In genomic region chr4:121784975-121785374, GRCh38 we compare ENCODE assay signal across 13 cellular contexts. TPM values are rescaled to one million over a fixed set of nuclear protein-coding genes. Genes with fewer than 3 reads are reported as not detected.
A peak's percentile ranks its signal among the peaks of the same experiment; 100 is the strongest.
DNase-seq lines count a peak whose midpoint lies in the region; ATAC-seq and TF ChIP-seq lines count a peak whose summit lies in the region.
"Had no signal": no experiment of that assay in that cellular context is flagged by ENCODE, and none has a peak within 500 bp of the region (broad histone marks: within the 10 kb centered on the region; RNA-seq: fewer than 3 reads in every experiment).

No MANE protein-coding gene starts in this region.

- H2BK20ac ChIP-seq in IMR-90 (ENCODE audit: low read depth, low read length): peak overlapping the region; percentile 94

- H3K27me3 ChIP-seq in IMR-90 (ENCODE audit: control insufficient read depth, insufficient read depth, low read length) (no peaks in the 10 kb centered on the region), breast epithelium (peaks cover 0 to 3% of the 10 kb centered on the region in 2 donors)
- H3K27me3 ChIP-seq: upper lobe of left lung had no signal

- H3K4ac ChIP-seq in IMR-90 (ENCODE audit: low read depth, low read length): peak overlapping the region; percentile 98

- no peaks in the 10 kb centered on the region for H3K36me3 Mint-ChIP-seq in immature natural killer cell
- H3K36me3 Mint-ChIP-seq in activated T-cell treated with anti-CD3 and anti-CD28 coated beads, Interleukin-2, amount 50 U/mL, for 24 hours (ENCODE audit: low read depth): no peaks in the 10 kb centered on the region
- H3K36me3 Mint-ChIP-seq: naive B cell had no signal

- H3K9me3 Mint-ChIP-seq in immature natural killer cell: peaks cover 0 to 16% (median 0%) of the 10 kb centered on the region in 6 donors
- peaks cover 3% of the 10 kb centered on the region for H3K9me3 Mint-ChIP-seq in activated T-cell treated with anti-CD3 and anti-CD28 coated beads, Interleukin-2, amount 50 U/mL, for 24 hours

- no peaks in the 10 kb centered on the region for H4K20me1 ChIP-seq in IMR-90 (ENCODE audit: insufficient read depth, low read length)

- no TSS peak for BruUV-seq in IMR-90 (replicated peaks; lab: Mats Ljungman, UMichigan)

- peak overlapping the region; percentile 94 for H3K56ac ChIP-seq in IMR-90 (ENCODE audit: extremely low read depth, insufficient read depth, low read length)

- intact Hi-C loops in IMR-90 (cut with micrococcal nuclease) (no loop called here), breast epithelium (cut with DNase I; ENCODE audit: low total_unique reads) (loop anchor here (5.0 kb wide), 1 partner anchor 1037 kb away; no protein-coding TSS in a partner anchor)

- peak overlapping the region; percentile 100 for H2BK120ac ChIP-seq in IMR-90 (ENCODE audit: low read depth, low read length)

- H3K36me3 ChIP-seq in IMR-90 (ENCODE audit: control insufficient read depth, insufficient read depth, low read length) (no peaks in the 10 kb centered on the region), breast epithelium (no peaks in the 10 kb centered on the region)
- H3K36me3 ChIP-seq: upper lobe of left lung had no signal

- ATAC-seq in IMR-90 (ENCODE audit: low read depth): peak; percentile 91

- peaks cover 17% of the 10 kb centered on the region for H3K9me1 ChIP-seq in IMR-90 (ENCODE audit: insufficient read depth, low read length)

- peak overlapping the region; percentile 84; the same call in 2 of the 3 replicates for H2BK15ac ChIP-seq in IMR-90 (ENCODE audit: low read depth, low read length)

- peak overlapping the region; percentile 59; the same call in 1 of the 2 replicates for H3K9ac ChIP-seq in IMR-90 (ENCODE audit: low read depth, low read length)

- H3K79me1 ChIP-seq in IMR-90 (ENCODE audit: low read depth in 1 of 2, low read length in 2 of 2): peaks cover 0 to 21% of the 10 kb centered on the region in 2 experiments; a peak in 2 of 4 replicates

- H4K91ac ChIP-seq in IMR-90 (ENCODE audit: insufficient read depth, low read depth, low read length): peak overlapping the region; percentile 100

- H2AK9ac ChIP-seq in IMR-90 (replicated peaks; ENCODE audit: low read depth, low read length, poor library complexity): peak overlapping the region; percentile 87

- H3K18ac ChIP-seq in IMR-90 (ENCODE audit: low read depth, low read length): peak overlapping the region; percentile 77

- in situ Hi-C loops in IMR-90 (cut with MboI; ENCODE audit: low sequenced_read_pairs): no loop called here

- DNase-seq in A172 (ENCODE audit: low spot score) (peak; percentile 89), IMR-90 (peak; percentile 97), breast epithelium (ENCODE audit: low spot score in 2 of 2) (peak in 1 of 2 donors; percentile 78), hepatic stellate cell (ENCODE audit: low spot score) (peak; percentile 71), GM10266 (ENCODE audit: extremely low spot score) (no peak), NCI-H1930 (lab: John Stamatoyannopoulos, UW) (no peak), immature natural killer cell (no peak)
- DNase-seq in activated T-cell treated with anti-CD3 and anti-CD28 coated beads, Interleukin-2, amount 50 U/mL, for 24 hours: no peak
- DNase-seq: activated B cell treated with CpG ODN at 0.5 μM for 24 hours; activated effector memory CD4-positive, alpha-beta T cell treated with anti-CD3 and anti-CD28 coated beads, Interleukin-2, amount 50 U/mL, for 16 hours; AML-193; naive B cell; upper lobe of left lung had no signal

- peak overlapping the region; percentile 98 for H3K23ac ChIP-seq in IMR-90 (ENCODE audit: low read depth, low read length)

- POLR2A ChIA-PET in IMR-90 (lab: Charles Lee; ENCODE audit: unreplicated experiment): no interaction called here

- CTCF ChIA-PET in IMR-90 (lab: Yijun Ruan, JAX): no interaction called here

- TF ChIP-seq POLR2A in IMR-90 (IDR thresholded peaks at IDR 0.05; ENCODE audit: low read depth, low read length) (peak; percentile 46; the same call in 1 of the 2 replicates), breast epithelium (IDR thresholded peaks at IDR 0.05) (no peak)

- peaks cover 10 to 23% (median 22%) of the 10 kb centered on the region in 3 donors for H3K27me3 Mint-ChIP-seq in immature natural killer cell (ENCODE audit: low read depth in 3 of 3)
- H3K27me3 Mint-ChIP-seq in activated T-cell treated with anti-CD3 and anti-CD28 coated beads, Interleukin-2, amount 50 U/mL, for 24 hours: peaks cover 68% of the 10 kb centered on the region

- peak overlapping the region; percentile 92 to 97 for H4K8ac ChIP-seq in IMR-90 (ENCODE audit: low read depth in 2 of 2, low read length in 2 of 2)

- H3K27ac ChIP-seq in IMR-90 (ENCODE audit: insufficient read depth, low read length): peak overlapping the region; percentile 66
- H3K27ac ChIP-seq in breast epithelium: peak overlapping the region; percentile 69 to 72
- H3K27ac ChIP-seq: upper lobe of left lung had no signal

- no peak overlapping the region for H3K27ac Mint-ChIP-seq in immature natural killer cell
- H3K27ac Mint-ChIP-seq in activated T-cell treated with anti-CD3 and anti-CD28 coated beads, Interleukin-2, amount 50 U/mL, for 24 hours: no peak overlapping the region
- H3K27ac Mint-ChIP-seq: activated B cell treated with CpG ODN at 0.5 μM for 24 hours had no signal

- H3K4me1 ChIP-seq in IMR-90 (ENCODE audit: control insufficient read depth, insufficient read depth, low read length) (peaks cover 17% of the 10 kb centered on the region), breast epithelium (no peaks in the 10 kb centered on the region)
- H3K4me1 ChIP-seq: upper lobe of left lung had no signal

- peak overlapping the region; percentile 96 for H3K14ac ChIP-seq in IMR-90 (replicated peaks; ENCODE audit: low read depth, low read length)

- peak overlapping the region; percentile 85 for H4K5ac ChIP-seq in IMR-90 (ENCODE audit: low read depth, low read length)

- H3K9me3 ChIP-seq in IMR-90 (ENCODE audit: control insufficient read depth, insufficient read depth, low read length) (peaks cover 3% of the 10 kb centered on the region; the same call in 1 of the 2 replicates), breast epithelium (peaks cover 0 to 5% of the 10 kb centered on the region in 2 donors)

- H3K4me3 Mint-ChIP-seq in immature natural killer cell: no peak overlapping the region
- H3K4me3 Mint-ChIP-seq in activated T-cell treated with anti-CD3 and anti-CD28 coated beads, Interleukin-2, amount 50 U/mL, for 24 hours: no peak overlapping the region
- H3K4me3 Mint-ChIP-seq: activated B cell treated with CpG ODN at 0.5 μM for 24 hours, naive B cell had no signal

- H2AFZ ChIP-seq in IMR-90 (replicated peaks; ENCODE audit: low read length, poor library complexity): peak overlapping the region; percentile 80

- 0% methylated on average over 2 of the region's 2 CpGs; no CpG with 5 or more reads in 1 of the 2 experiments for WGBS in IMR-90 (ENCODE audit: extremely low coverage in 2 of 2, insufficient read length in 1 of 2), 2 experiments

- H3K4me2 ChIP-seq in IMR-90 (ENCODE audit: low read depth, low read length): no peak overlapping the region; the same call in 1 of the 2 replicates

- peak overlapping the region; percentile 98 for H2BK5ac ChIP-seq in IMR-90 (ENCODE audit: low read depth, low read length, poor library complexity, severe bottlenecking)

- no peaks in the 10 kb centered on the region for H3K4me1 Mint-ChIP-seq in immature natural killer cell
- peaks cover 6% of the 10 kb centered on the region for H3K4me1 Mint-ChIP-seq in activated T-cell treated with anti-CD3 and anti-CD28 coated beads, Interleukin-2, amount 50 U/mL, for 24 hours (ENCODE audit: low read depth)
- H3K4me1 Mint-ChIP-seq: activated B cell treated with CpG ODN at 0.5 μM for 24 hours, naive B cell had no signal

- no peak for TF ChIP-seq RAD21 in IMR-90 (IDR thresholded peaks at IDR 0.05; ENCODE audit: low read length)

- peak overlapping the region; percentile 89 for H2AK5ac ChIP-seq in IMR-90 (ENCODE audit: low read depth, low read length)

- H3K4me3 ChIP-seq in IMR-90 (ENCODE audit: insufficient read depth, low read depth, low read length) (no peak overlapping the region), breast epithelium (no peak overlapping the region)
- H3K4me3 ChIP-seq: upper lobe of left lung had no signal

- TF ChIP-seq CTCF in IMR-90 (conservative IDR thresholded peaks at IDR 0.05; ENCODE audit: low read depth, low read length) (no peak), breast epithelium (IDR thresholded peaks at IDR 0.05) (no peak), GM10266 (IDR thresholded peaks at IDR 0.05; ENCODE audit: control insufficient read depth, insufficient read depth, low read depth, missing control alignments) (no peak)

- dilution Hi-C loops in IMR-90 (cut with HindIII; ENCODE audit: low sequenced_read_pairs, unreplicated experiment): no loop called here

TF ChIP-seq in IMR-90, 13 proteins besides CTCF, POLR2A, EP300 and RAD21:
- peak; percentile 30; the same call in 1 of the 2 replicates for TF ChIP-seq NFE2L2 (IDR thresholded peaks at IDR 0.05; ENCODE audit: low read depth, low read length)
- TF ChIP-seq BHLHE40 (IDR thresholded peaks at IDR 0.05; ENCODE audit: low read depth, low read length): no peak

RNA-seq across cellular contexts. Expression of gene EXOSC9, which starts 16.1 kb away (rescaled TPM):
- total RNA-seq in A172 (2014; rRNA removed; shearing (Covaris generic)): 85.4 and 87.8 TPM in 2 replicates
- 47.5 and 85.8 TPM in 2 replicates for total RNA-seq in IMR-90 (2012; rRNA removed)
- 27.3 and 34.7 TPM in 2 replicates for polyA plus RNA-seq in IMR-90 (2012; rRNA removed)
- 3.8 and 4.3 TPM in 2 replicates for polyA plus RNA-seq in IMR-90 (2012; cell fraction: cytosol; rRNA removed)
- polyA plus RNA-seq in IMR-90 (2012; cell fraction: nucleus; rRNA removed; ENCODE audit: low replicate concordance): 5.7 and 33.2 TPM in 2 replicates
- 10 to 100 TPM; 23.4 to 27.2 (median 25.2) TPM for total RNA-seq in breast epithelium
- 10 to 100 TPM; 26.1 to 39.3 (median 26.7) TPM for polyA plus RNA-seq in immature natural killer cell

RNA-seq across cellular contexts. Expression of gene SMIM43, which starts 20.0 kb away (rescaled TPM):
- total RNA-seq in A172 (2014; rRNA removed; shearing (Covaris generic)): not detected in 2 replicates
- 1.4 TPM in 2 replicates for total RNA-seq in IMR-90 (2012; rRNA removed)
- polyA plus RNA-seq in IMR-90 (2012; rRNA removed): 2.0 and 2.8 TPM in 2 replicates
- 0.68 and 0.71 TPM in 2 replicates for polyA plus RNA-seq in IMR-90 (2012; cell fraction: cytosol; rRNA removed)
- polyA plus RNA-seq in IMR-90 (2012; cell fraction: nucleus; rRNA removed; ENCODE audit: low replicate concordance): 1.1 and 4.1 TPM in 2 replicates
- total RNA-seq in breast epithelium: not detected
- not detected for polyA plus RNA-seq in immature natural killer cell
- total RNA-seq: activated B cell treated with CpG ODN at 0.5 μM for 24 hours, upper lobe of left lung had no signal

RNA-seq across cellular contexts. Expression of gene CCNA2, which starts 38.7 kb away (rescaled TPM):
- total RNA-seq in A172 (2014; rRNA removed; shearing (Covaris generic)): 139 and 148 TPM in 2 replicates
- 54.3 and 59.7 TPM in 2 replicates for total RNA-seq in IMR-90 (2012; rRNA removed)
- polyA plus RNA-seq in IMR-90 (2012; rRNA removed): 21.3 and 22.8 TPM in 2 replicates
- polyA plus RNA-seq in IMR-90 (2012; cell fraction: cytosol; rRNA removed): 6.7 and 10.4 TPM in 2 replicates
- polyA plus RNA-seq in IMR-90 (2012; cell fraction: nucleus; rRNA removed; ENCODE audit: low replicate concordance): 5.3 and 8.3 TPM in 2 replicates
- 1 to 10 TPM; 1.3 to 3.8 (median 1.8) TPM for total RNA-seq in breast epithelium
- polyA plus RNA-seq in immature natural killer cell: under 1 TPM in 2 of 3 donors, not detected in 1; 0.80 to 0.91 TPM

Comparison
In these comparisons a context has a peak if more than half of its experiments do, and no peak if none do; other contexts are left out.
1. DNase-seq: peak in A172 (single experiment), IMR-90 (single experiment) and hepatic stellate cell (single experiment); none in GM10266 (single experiment), NCI-H1930 (0 of 2), immature natural killer cell (0 of 3) and activated T-cell treated with anti-CD3 and anti-CD28 coated beads, Interleukin-2, amount 50 U/mL, for 24 hours (single experiment).
2. RNA of gene CCNA2, which starts 38.7 kb away (total RNA-seq): 139 to 148 TPM in A172 and 54.3 to 59.7 TPM in IMR-90; 1.3 to 3.8 TPM in breast epithelium; every median in the first group is over 10 times any median in the second.